ENCODE assay signal across 1 cellular context in the genomic region with DNA sequence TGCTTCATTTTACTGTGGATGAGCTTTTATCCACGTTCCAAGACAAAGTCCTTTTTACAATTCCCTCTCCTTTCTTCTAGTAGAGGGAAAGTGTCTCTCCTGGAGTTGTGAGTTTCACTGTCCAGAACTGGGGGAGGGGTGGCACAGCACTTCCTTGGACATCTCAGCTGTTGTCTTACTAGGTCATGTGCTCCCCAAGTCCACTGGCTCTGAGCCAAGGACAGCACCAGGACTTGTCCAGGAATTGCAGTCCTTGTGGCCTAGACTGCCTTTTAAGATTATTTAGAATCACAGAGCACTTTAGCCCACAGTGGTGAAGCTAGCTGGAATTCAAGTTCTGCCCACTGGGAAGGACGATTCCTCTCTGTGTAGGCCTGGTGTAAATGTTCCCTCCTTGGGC.
TF ChIP-seq lines count a peak whose summit lies in the region.

No MANE protein-coding gene starts in this region.

TF ChIP-seq in H1, 55 proteins besides CTCF, POLR2A, EP300 and RAD21:
- TF ChIP-seq CEBPB (IDR thresholded peaks at IDR 0.05; ENCODE audit: low read depth, low read length) (no peak), HDAC2 (IDR thresholded peaks at IDR 0.05; ENCODE audit: borderline replicate concordance in 1 of 2, low read depth in 2 of 2, low read length in 2 of 2) (no peak), SRF (IDR thresholded peaks at IDR 0.05; ENCODE audit: low read depth, low read length) (no peak), RFX5 (IDR thresholded peaks at IDR 0.05; ENCODE audit: borderline replicate concordance, low read depth, low read length) (no peak)
TF ChIP-seq in H1: peak in this region for 0.
